Comparison of ENCODE assay signal across 18 cellular contexts in the genomic region with DNA sequence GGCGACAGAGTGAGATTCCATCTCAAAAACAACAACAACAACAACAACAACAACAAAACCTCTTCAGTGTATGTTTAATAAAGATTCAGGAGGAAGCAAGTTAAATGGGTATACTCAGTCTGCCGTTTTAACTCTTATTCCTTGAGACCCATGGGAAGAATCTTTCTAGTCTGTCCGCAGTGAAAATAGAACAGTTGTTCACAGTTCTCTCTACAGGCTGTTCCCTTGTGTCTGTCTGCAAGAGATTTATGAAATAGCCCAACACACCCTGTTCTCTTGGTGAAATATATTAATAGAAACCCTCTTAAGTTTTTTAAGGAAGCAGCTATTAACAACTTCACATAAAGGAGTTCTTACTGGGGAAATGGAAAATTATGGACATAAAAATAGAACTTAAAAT.
"Had no signal": no experiment of that assay in that cellular context is flagged by ENCODE, and none has a peak within 500 bp of the region (broad histone marks: within the 10 kb centered on the region; RNA-seq: fewer than 3 reads in every experiment).

No MANE protein-coding gene starts in this region.

- H3K9me3 ChIP-seq: esophagus squamous epithelium, gastroesophageal sphincter, lower lobe of right lung, neutrophil, tibial artery, upper lobe of left lung, vagina had no signal

- H3K27me3 ChIP-seq: esophagus squamous epithelium, gastroesophageal sphincter, hepatocyte, neutrophil, tibial artery, upper lobe of left lung, vagina had no signal

- H2AFZ ChIP-seq: hepatocyte had no signal

- H3K79me2 ChIP-seq: hepatocyte had no signal

- H3K4me3 ChIP-seq: esophagus squamous epithelium, gastroesophageal sphincter, hepatocyte, lower lobe of right lung, smooth muscle cell, tibial artery, upper lobe of left lung, vagina had no signal

- DNase-seq: cerebellar nuclear complex; effector memory CD8-positive, alpha-beta T cell; esophagus squamous epithelium; foreskin fibroblast; lower lobe of right lung; mesenchymal stem cell; midbrain; naive B cell; posterior cingulate gyrus; stimulated activated CD4-positive, alpha-beta T cell treated with anti-CD3 and anti-CD28 coated beads, Interleukin-2, amount 100 ng/mL, for 48 hours; tibial artery; upper lobe of left lung had no signal

- H3K27ac ChIP-seq: esophagus squamous epithelium, gastroesophageal sphincter, hepatocyte, lower lobe of right lung, neutrophil, tibial artery, upper lobe of left lung, vagina had no signal

- H3K4me2 ChIP-seq: hepatocyte, smooth muscle cell had no signal

- H3K36me3 ChIP-seq: esophagus squamous epithelium, gastroesophageal sphincter, lower lobe of right lung, neutrophil, tibial artery, upper lobe of left lung, vagina had no signal

- H3K4me1 ChIP-seq: esophagus squamous epithelium, gastroesophageal sphincter, lower lobe of right lung, tibial artery, upper lobe of left lung, vagina had no signal

- ATAC-seq: effector memory CD8-positive, alpha-beta T cell; gastroesophageal sphincter; stimulated activated effector memory CD8-positive, alpha-beta T cell treated with anti-CD3 and anti-CD28 coated beads, Interleukin-12 subunit alpha, Interleukin-12 subunit beta, amount 100 ng/mL, for 72 hours had no signal
